In the genomic region with DNA sequence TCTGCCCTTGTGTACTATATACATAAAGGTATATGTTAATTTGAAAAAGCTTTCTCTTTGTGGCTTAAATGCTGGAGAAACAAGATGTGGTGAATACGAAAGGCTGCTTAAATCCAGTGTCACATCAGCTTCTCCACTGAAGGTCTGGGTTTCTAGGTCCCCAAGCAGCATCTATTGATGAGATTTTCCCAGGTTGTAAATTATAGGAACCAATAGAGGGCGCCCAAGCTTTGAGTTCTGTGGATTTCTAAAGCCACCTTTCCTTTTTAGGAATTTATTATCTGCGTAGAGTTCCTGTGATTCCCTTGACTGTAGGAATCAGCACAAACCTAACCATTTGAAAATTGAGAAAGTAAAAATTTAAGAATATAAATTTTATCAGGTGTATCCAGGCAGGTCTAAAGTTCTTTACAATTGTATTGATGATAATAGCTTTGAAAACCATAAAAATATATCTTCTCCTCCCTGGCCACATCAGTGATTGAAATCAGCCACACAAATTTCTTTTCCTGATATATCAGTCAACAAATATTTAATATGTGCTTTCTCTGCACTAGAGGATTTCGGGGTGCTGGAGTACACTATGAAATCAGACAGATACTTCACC, we compare ENCODE assay signal across 7 cellular contexts.
A peak's percentile ranks its signal among the peaks of the same experiment; 100 is the strongest.
DNase-seq lines count a peak whose midpoint lies in the region; ATAC-seq and TF ChIP-seq lines count a peak whose summit lies in the region.

No MANE protein-coding gene starts in this region.

- H3K4me3 ChIP-seq in lower lobe of right lung, result no peak overlapping the region

- H3K36me3 ChIP-seq in lower lobe of right lung, result no peaks in the 10 kb centered on the region

- no peaks in the 10 kb centered on the region for H3K9me3 ChIP-seq in lower lobe of right lung

- in situ Hi-C loops in G401 (cut with HindIII; ENCODE audit: low sequenced_read_pairs) (no loop called here), KBM-7 (cut with MboI; ENCODE audit: low pct_unique_long_range_greater_than_20kb, low sequenced_read_pairs) (loop anchor here (10.0 to 25.0 kb wide), 2 partner anchors 131 to 303 kb away; no protein-coding TSS in a partner anchor)

- TF ChIP-seq CTCF in lower lobe of right lung (IDR thresholded peaks at IDR 0.05), result peak; percentile 55

- peak; percentile 58 for DNase-seq in G401 (ENCODE audit: low spot score)
- peak; percentile 68 for DNase-seq in KBM-7
- peak; percentile 57 for DNase-seq in astrocyte of the hippocampus (ENCODE audit: low read depth, low spot score)
- no peak for DNase-seq in lower lobe of right lung
- no peak for DNase-seq in epidermal melanocyte (ENCODE audit: insufficient read length, low spot score)

- H3K4me1 ChIP-seq in lower lobe of right lung, result no peaks in the 10 kb centered on the region

- no peak overlapping the region for H3K27ac ChIP-seq in lower lobe of right lung

- intact Hi-C loops in lower lobe of right lung (cut with DNase I), result loop anchor here (10.0 kb wide), 1 partner anchor 469 kb away; no protein-coding TSS in a partner anchor

- H3K27me3 ChIP-seq in lower lobe of right lung (ENCODE audit: low read depth), result no peaks in the 10 kb centered on the region

- ATAC-seq in lower lobe of right lung (no peak), GM19463 (IDR thresholded peaks at IDR 0.05; ENCODE audit: unreplicated experiment) (no peak), HG02610 (IDR thresholded peaks at IDR 0.05; ENCODE audit: unreplicated experiment) (no peak)

Comparison
In these comparisons a context has a peak if more than half of its experiments do, and no peak if none do; other contexts are left out.
1. DNase-seq: peak in G401 (single experiment), KBM-7 (single experiment) and astrocyte of the hippocampus (single experiment); none in lower lobe of right lung (single experiment) and epidermal melanocyte (single experiment).